In genomic region chr14:104845033-104845666, GRCh38 we compare ENCODE assay signal across 1 cellular context.
A peak's percentile ranks its signal among the peaks of the same experiment; 100 is the strongest.
TF ChIP-seq lines count a peak whose summit lies in the region.

No MANE protein-coding gene starts in this region.

TF ChIP-seq in HepG2, 621 proteins besides CTCF, POLR2A, EP300 and RAD21:
- no peak for TF ChIP-seq ZNF644 (CRISPR knock-in tag; IDR thresholded peaks at IDR 0.05; ENCODE audit: low read depth)
- TF ChIP-seq, protein P1, sequence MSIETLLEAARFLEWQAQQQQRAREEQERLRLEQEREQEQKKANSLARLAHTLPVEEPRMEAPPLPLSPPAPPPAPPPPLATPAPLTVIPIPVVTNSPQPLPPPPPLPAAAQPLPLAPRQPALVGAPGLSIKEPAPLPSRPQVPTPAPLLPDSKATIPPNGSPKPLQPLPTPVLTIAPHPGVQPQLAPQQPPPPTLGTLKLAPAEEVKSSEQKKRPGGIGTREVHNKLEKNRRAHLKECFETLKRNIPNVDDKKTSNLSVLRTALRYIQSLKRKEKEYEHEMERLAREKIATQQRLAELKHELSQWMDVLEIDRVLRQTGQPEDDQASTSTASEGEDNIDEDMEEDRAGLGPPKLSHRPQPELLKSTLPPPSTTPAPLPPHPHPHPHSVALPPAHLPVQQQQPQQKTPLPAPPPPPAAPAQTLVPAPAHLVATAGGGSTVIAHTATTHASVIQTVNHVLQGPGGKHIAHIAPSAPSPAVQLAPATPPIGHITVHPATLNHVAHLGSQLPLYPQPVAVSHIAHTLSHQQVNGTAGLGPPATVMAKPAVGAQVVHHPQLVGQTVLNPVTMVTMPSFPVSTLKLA (IDR thresholded peaks at IDR 0.05), result 0 out of 2 replicates have a peak, but pooled peaks have one; percentile 32
